ENCODE assay signal across 21 cellular contexts in genomic region chr7:30201921-30202320, GRCh38.
DNase-seq lines count a peak whose midpoint lies in the region; ATAC-seq, FAIRE-seq and TF ChIP-seq lines count a peak whose summit lies in the region.
"Had no signal": no experiment of that assay in that cellular context is flagged by ENCODE, and none has a peak within 500 bp of the region (broad histone marks: within the 10 kb centered on the region; RNA-seq: fewer than 3 reads in every experiment).

No MANE protein-coding gene starts in this region.

- TF ChIP-seq CTCF in DOHH2 (IDR thresholded peaks at IDR 0.05; ENCODE audit: low read depth, low read length, poor library complexity, severe bottlenecking), result no peak
- no peak for TF ChIP-seq CTCF in SU-DHL-6 (IDR thresholded peaks at IDR 0.05; ENCODE audit: insufficient read depth, low read length, poor library complexity, severe bottlenecking)

- peak overlapping the region; percentile 63 for H3K4me3 Mint-ChIP-seq in memory B cell
- H3K4me3 Mint-ChIP-seq: CD14-positive monocyte, HFFc6 had no signal

- no peak for DNase-seq in memory B cell (ENCODE audit: low spot score in 2 of 2)
- no peak for DNase-seq in activated gamma-delta T cell (lab: John Stamatoyannopoulos, UW)
- no peak for DNase-seq in middle frontal gyrus (ENCODE audit: extremely low spot score, low spot score)
- no peak for DNase-seq in sciatic nerve (ENCODE audit: low spot score)
- no peak for DNase-seq in GM19239 (ENCODE audit: insufficient read length, low spot score)
- DNase-seq: COR-L47; DMS153; HFFc6; NCI-H1417; NCI-H2029 treated with DMSO at 0.1 percent for 48 hours; NCI-H526 treated with DMSO at 0.1 percent for 48 hours; NK-92 treated with Interleukin-12 subunit alpha and Interleukin-12 subunit beta, amount 100 ng/mL, for 24 hours; PC-3 had no signal

- H3K27me3 Mint-ChIP-seq in memory B cell, result no peaks in the 10 kb centered on the region

- no peaks in the 10 kb centered on the region for H3K27me3 ChIP-seq in DOHH2 (ENCODE audit: control insufficient read depth, low read length)
- H3K27me3 ChIP-seq in SU-DHL-6 (ENCODE audit: low read length), result no peaks in the 10 kb centered on the region

- H3K9ac ChIP-seq in SU-DHL-6 (ENCODE audit: low read length), result peak overlapping the region; percentile 31; the same call in 1 of the 2 replicates

- peaks cover 1% of the 10 kb centered on the region for H3K9me3 Mint-ChIP-seq in memory B cell

- peak overlapping the region; percentile 60 for H2AFZ ChIP-seq in SU-DHL-6 (ENCODE audit: low read depth, low read length, severe bottlenecking)

- peaks cover 5% of the 10 kb centered on the region for H3K36me3 Mint-ChIP-seq in memory B cell

- FAIRE-seq in GM19239 (lab: Jason Lieb, UNC), result no peak
- FAIRE-seq: A204.1, H1 had no signal

- peak overlapping the region; percentile 53 for H3K4me2 ChIP-seq in DOHH2 (ENCODE audit: low read length)
- peak overlapping the region; percentile 45 for H3K4me2 ChIP-seq in SU-DHL-6 (ENCODE audit: low read depth, low read length, poor library complexity, severe bottlenecking)

- H3F3A ChIP-seq in DOHH2 (ENCODE audit: control insufficient read depth, insufficient read depth) (no peaks in the 10 kb centered on the region), SU-DHL-6 (ENCODE audit: insufficient read depth) (peaks cover 4% of the 10 kb centered on the region; the same call in 1 of the 2 replicates)

- H4K20me1 ChIP-seq in DOHH2 (ENCODE audit: control insufficient read depth, insufficient read depth, low read depth, low read length) (no peaks in the 10 kb centered on the region), SU-DHL-6 (ENCODE audit: low read depth, low read length) (no peaks in the 10 kb centered on the region)

- H3K4me1 Mint-ChIP-seq in memory B cell, result peaks cover 23% of the 10 kb centered on the region

- intact Hi-C loops in sciatic nerve (cut with DNase I), result no loop called here

- H3K27ac ChIP-seq in DOHH2 (ENCODE audit: low read depth, low read length), result peak overlapping the region; percentile 12
- peak overlapping the region; percentile 80 for H3K27ac ChIP-seq in SU-DHL-6 (ENCODE audit: low read depth, low read length)
- H3K27ac ChIP-seq: SK-N-MC had no signal

- H3K36me3 ChIP-seq in DOHH2 (ENCODE audit: control insufficient read depth, low read length) (no peaks in the 10 kb centered on the region), SU-DHL-6 (ENCODE audit: low read length) (peaks cover under 1% of the 10 kb centered on the region; the same call in 1 of the 2 replicates)

- H3K4me1 ChIP-seq in DOHH2 (ENCODE audit: control insufficient read depth, low read length), result peaks cover 32% of the 10 kb centered on the region

- H3K9me2 ChIP-seq in DOHH2 (replicated peaks; ENCODE audit: control insufficient read depth, low read length), result no peaks in the 10 kb centered on the region
- H3K9me2 ChIP-seq in SU-DHL-6 (replicated peaks; ENCODE audit: insufficient read depth, low read length), result no peaks in the 10 kb centered on the region

- ATAC-seq in HG03342 (IDR thresholded peaks at IDR 0.05; ENCODE audit: unreplicated experiment) (peak; percentile 4), memory B cell (ENCODE audit: low read depth) (peak; percentile 13), sciatic nerve (no peak)
- ATAC-seq: PC-3, Right ventricle myocardium inferior had no signal

- peaks cover 15% of the 10 kb centered on the region for H3K9me3 ChIP-seq in DOHH2 (ENCODE audit: control insufficient read depth, insufficient read depth, low read length)
- H3K9me3 ChIP-seq in SU-DHL-6 (ENCODE audit: insufficient read depth, low read length), result peaks cover 18% of the 10 kb centered on the region; the same call in 1 of the 2 replicates

- H3K27ac Mint-ChIP-seq in memory B cell, result peak overlapping the region; percentile 90
- H3K27ac Mint-ChIP-seq: HFFc6 had no signal

- no peaks in the 10 kb centered on the region for H3K79me2 ChIP-seq in DOHH2 (ENCODE audit: control insufficient read depth, low read length)
- no peaks in the 10 kb centered on the region for H3K79me2 ChIP-seq in SU-DHL-6 (ENCODE audit: insufficient read depth, low read length)

- H3K4me3 ChIP-seq in DOHH2 (ENCODE audit: low read length), result peak overlapping the region; percentile 24
- H3K4me3 ChIP-seq in SU-DHL-6 (ENCODE audit: insufficient read depth, low read length, poor library complexity, severe bottlenecking), result no peak overlapping the region
- H3K4me3 ChIP-seq: SK-N-MC had no signal
